ENCODE assay signal across 2 cellular contexts in the genomic region with DNA sequence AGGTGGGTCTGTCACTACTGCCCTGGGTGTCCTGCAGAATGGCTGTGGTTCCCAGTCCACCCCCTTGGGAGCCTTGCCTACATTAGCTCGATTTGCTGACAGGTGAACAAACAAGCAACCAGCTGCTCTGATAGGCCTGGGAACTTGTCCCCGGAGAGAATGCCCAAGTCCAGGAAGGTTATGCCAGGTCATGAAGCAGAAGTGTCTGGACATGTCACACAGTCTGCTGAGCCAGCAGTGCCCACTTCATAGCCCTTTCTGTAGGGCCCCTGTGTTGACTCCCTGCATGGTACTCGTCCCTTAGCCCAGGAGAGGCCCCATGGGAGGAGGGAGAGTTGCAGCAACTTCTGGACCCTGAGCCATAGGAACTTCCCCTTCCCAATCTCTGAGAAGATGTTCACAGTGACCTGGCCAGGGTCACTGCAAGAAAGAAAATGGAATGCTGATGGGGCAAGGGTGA.
TF ChIP-seq lines count a peak whose summit lies in the region.

No MANE protein-coding gene starts in this region.

TF ChIP-seq in H1, 55 proteins besides CTCF, POLR2A, EP300 and RAD21:
- no peak for TF ChIP-seq TBP (IDR thresholded peaks at IDR 0.05; ENCODE audit: low read depth, low read length)
- no peak for TF ChIP-seq PHF8 (conservative IDR thresholded peaks at IDR 0.05; ENCODE audit: low read depth, low read length)
- TF ChIP-seq RBBP5 (IDR thresholded peaks at IDR 0.05; ENCODE audit: borderline replicate concordance, low read depth, low read length): no peak
- TF ChIP-seq BACH1 (IDR thresholded peaks at IDR 0.05; ENCODE audit: low read length): no peak
- no peak for TF ChIP-seq CBX8 (IDR thresholded peaks at IDR 0.05; ENCODE audit: borderline replicate concordance, low read depth, low read length)
TF ChIP-seq in H1: peak in this region for 0.

TF ChIP-seq in SK-N-SH, 30 proteins besides CTCF, POLR2A, EP300 and RAD21:
- TF ChIP-seq, protein P1, sequence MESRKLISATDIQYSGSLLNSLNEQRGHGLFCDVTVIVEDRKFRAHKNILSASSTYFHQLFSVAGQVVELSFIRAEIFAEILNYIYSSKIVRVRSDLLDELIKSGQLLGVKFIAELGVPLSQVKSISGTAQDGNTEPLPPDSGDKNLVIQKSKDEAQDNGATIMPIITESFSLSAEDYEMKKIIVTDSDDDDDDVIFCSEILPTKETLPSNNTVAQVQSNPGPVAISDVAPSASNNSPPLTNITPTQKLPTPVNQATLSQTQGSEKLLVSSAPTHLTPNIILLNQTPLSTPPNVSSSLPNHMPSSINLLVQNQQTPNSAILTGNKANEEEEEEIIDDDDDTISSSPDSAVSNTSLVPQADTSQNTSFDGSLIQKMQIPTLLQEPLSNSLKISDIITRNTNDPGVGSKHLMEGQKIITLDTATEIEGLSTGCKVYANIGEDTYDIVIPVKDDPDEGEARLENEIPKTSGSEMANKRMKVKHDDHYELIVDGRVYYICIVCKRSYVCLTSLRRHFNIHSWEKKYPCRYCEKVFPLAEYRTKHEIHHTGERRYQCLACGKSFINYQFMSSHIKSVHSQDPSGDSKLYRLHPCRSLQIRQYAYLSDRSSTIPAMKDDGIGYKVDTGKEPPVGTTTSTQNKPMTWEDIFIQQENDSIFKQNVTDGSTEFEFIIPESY (IDR thresholded peaks at IDR 0.05; ENCODE audit: borderline replicate concordance, low read depth): no peak
- TF ChIP-seq ELF1 (IDR thresholded peaks at IDR 0.05) (no peak), CHD2 (IDR thresholded peaks at IDR 0.05; ENCODE audit: low read length, partially characterized antibody) (no peak), TCF12 (IDR thresholded peaks at IDR 0.05) (no peak), SMC3 (IDR thresholded peaks at IDR 0.05; ENCODE audit: low read depth, low read length) (no peak), FOXJ3 (CRISPR knock-in tag; IDR thresholded peaks at IDR 0.05) (no peak), NFIC (IDR thresholded peaks at IDR 0.05; ENCODE audit: borderline replicate concordance) (no peak), MEF2A (IDR thresholded peaks at IDR 0.05; ENCODE audit: borderline replicate concordance, low read depth) (no peak), GABPA (IDR thresholded peaks at IDR 0.05; ENCODE audit: low read depth) (no peak), JUND (IDR thresholded peaks at IDR 0.05) (no peak), FOSL2 (IDR thresholded peaks at IDR 0.05; ENCODE audit: borderline replicate concordance, low read depth) (no peak), NRF1 (IDR thresholded peaks at IDR 0.05; ENCODE audit: low read depth, low read length) (no peak), POLR2AphosphoS5 (IDR thresholded peaks at IDR 0.05; ENCODE audit: low read depth, low read length) (no peak), RFX5 (IDR thresholded peaks at IDR 0.05; ENCODE audit: low read length) (no peak), MXI1 (IDR thresholded peaks at IDR 0.05; ENCODE audit: low read depth, low read length) (no peak), YY1 (IDR thresholded peaks at IDR 0.05; ENCODE audit: low read depth) (no peak)
- TF ChIP-seq, protein P2, sequence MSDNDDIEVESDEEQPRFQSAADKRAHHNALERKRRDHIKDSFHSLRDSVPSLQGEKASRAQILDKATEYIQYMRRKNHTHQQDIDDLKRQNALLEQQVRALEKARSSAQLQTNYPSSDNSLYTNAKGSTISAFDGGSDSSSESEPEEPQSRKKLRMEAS (IDR thresholded peaks at IDR 0.05; ENCODE audit: low read depth): no peak
- TF ChIP-seq, protein P3, sequence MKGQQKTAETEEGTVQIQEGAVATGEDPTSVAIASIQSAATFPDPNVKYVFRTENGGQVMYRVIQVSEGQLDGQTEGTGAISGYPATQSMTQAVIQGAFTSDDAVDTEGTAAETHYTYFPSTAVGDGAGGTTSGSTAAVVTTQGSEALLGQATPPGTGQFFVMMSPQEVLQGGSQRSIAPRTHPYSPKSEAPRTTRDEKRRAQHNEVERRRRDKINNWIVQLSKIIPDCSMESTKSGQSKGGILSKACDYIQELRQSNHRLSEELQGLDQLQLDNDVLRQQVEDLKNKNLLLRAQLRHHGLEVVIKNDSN (IDR thresholded peaks at IDR 0.05; ENCODE audit: borderline replicate concordance, low read depth): no peak
- TF ChIP-seq, protein P4, sequence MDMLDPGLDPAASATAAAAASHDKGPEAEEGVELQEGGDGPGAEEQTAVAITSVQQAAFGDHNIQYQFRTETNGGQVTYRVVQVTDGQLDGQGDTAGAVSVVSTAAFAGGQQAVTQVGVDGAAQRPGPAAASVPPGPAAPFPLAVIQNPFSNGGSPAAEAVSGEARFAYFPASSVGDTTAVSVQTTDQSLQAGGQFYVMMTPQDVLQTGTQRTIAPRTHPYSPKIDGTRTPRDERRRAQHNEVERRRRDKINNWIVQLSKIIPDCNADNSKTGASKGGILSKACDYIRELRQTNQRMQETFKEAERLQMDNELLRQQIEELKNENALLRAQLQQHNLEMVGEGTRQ (IDR thresholded peaks at IDR 0.05; ENCODE audit: borderline replicate concordance, low read depth, low read length): no peak
